Comparison of ENCODE assay signal across 10 cellular contexts in genomic region chrX:40007746-40008705, GRCh38.
A peak's percentile ranks its signal among the peaks of the same experiment; 100 is the strongest.
DNase-seq lines count a peak whose midpoint lies in the region; ATAC-seq and TF ChIP-seq lines count a peak whose summit lies in the region.
"Had no signal": no experiment of that assay in that cellular context is flagged by ENCODE, and none has a peak within 500 bp of the region (broad histone marks: within the 10 kb centered on the region; RNA-seq: fewer than 3 reads in every experiment).

No MANE protein-coding gene starts in this region.

- peaks cover 54% of the 10 kb centered on the region for H3K27me3 ChIP-seq in H9 (ENCODE audit: insufficient read depth, low read length)
- peaks cover 67% of the 10 kb centered on the region for H3K27me3 ChIP-seq in endodermal cell (ENCODE audit: control insufficient read depth, insufficient read depth, low read length, poor library complexity, severe bottlenecking)

- no peak overlapping the region for H4K91ac ChIP-seq in H9 (ENCODE audit: insufficient read length, low read depth, low read length)

- H3K27ac Mint-ChIP-seq in H9 = no peak overlapping the region
- no peak overlapping the region for H3K27ac Mint-ChIP-seq in endodermal cell
- H3K27ac Mint-ChIP-seq in neural crest cell (ENCODE audit: unreplicated experiment) = peak overlapping the region; percentile 52
- H3K27ac Mint-ChIP-seq: CD4-positive, alpha-beta T cell had no signal

- no peaks in the 10 kb centered on the region for H3K36me3 ChIP-seq in endodermal cell (ENCODE audit: control insufficient read depth, insufficient read depth, low read length)

- ATAC-seq in GM18861 (IDR thresholded peaks at IDR 0.05; ENCODE audit: unreplicated experiment) = no peak
- no peak for ATAC-seq in HG03354 (IDR thresholded peaks at IDR 0.05; ENCODE audit: poor library complexity, severe bottlenecking, unreplicated experiment)
- no peak for ATAC-seq in HG02970 (IDR thresholded peaks at IDR 0.05; ENCODE audit: low FRiP score, unreplicated experiment)

- no peak overlapping the region for H3K14ac ChIP-seq in H9 (ENCODE audit: insufficient read depth, low read length)

- H3K23me2 ChIP-seq in H9 (ENCODE audit: insufficient read length, low read depth, low read length, poor library complexity, severe bottlenecking) = peaks cover 22% of the 10 kb centered on the region

- no peak overlapping the region for H3T11ph ChIP-seq in H9 (ENCODE audit: low read length)

- H2BK15ac ChIP-seq in H9 (ENCODE audit: low read depth, low read length) = no peak overlapping the region

- TF ChIP-seq CTCF in H9 (conservative IDR thresholded peaks at IDR 0.05) (no peak), endodermal cell (conservative IDR thresholded peaks at IDR 0.05) (no peak), neural crest cell (conservative IDR thresholded peaks at IDR 0.05) (no peak)

- H3K9me3 Mint-ChIP-seq in H9 = peaks cover 62 to 64% of the 10 kb centered on the region in 2 experiments
- H3K9me3 Mint-ChIP-seq in endodermal cell = peaks cover 7% of the 10 kb centered on the region
- no peaks in the 10 kb centered on the region for H3K9me3 Mint-ChIP-seq in neural crest cell
- H3K9me3 Mint-ChIP-seq: CD4-positive, alpha-beta T cell had no signal

- H2BK20ac ChIP-seq in H9 (ENCODE audit: low read depth, low read length, poor library complexity, severe bottlenecking) = no peak overlapping the region

- H3K9ac ChIP-seq in H9 (ENCODE audit: extremely low read depth, insufficient read length, low read length) (no peak overlapping the region), endodermal cell (ENCODE audit: extremely low read depth, low read length, poor library complexity, severe bottlenecking) (no peak overlapping the region)

- no peak overlapping the region for H2AFZ ChIP-seq in H9 (ENCODE audit: low read length)

- no peak overlapping the region for H4K8ac ChIP-seq in H9 (replicated peaks; ENCODE audit: insufficient read length, low read depth, low read length)

- H3K4me3 Mint-ChIP-seq in H9 (peak overlapping the region; percentile 51 to 75), endodermal cell (peak overlapping the region; percentile 60), neural crest cell (peak overlapping the region; percentile 75)

- WGBS in H9 (ENCODE audit: extremely low coverage, insufficient read length, low lambda C conversion rate) = no CpG with 5 or more reads among the region's 49 CpGs
- WGBS in endodermal cell (ENCODE audit: insufficient coverage in 1 of 2, insufficient read length in 1 of 2), 2 experiments = 0 to 23% methylated on average over 1 to 48 of the region's 49 CpGs

- no peak overlapping the region for H3K18ac ChIP-seq in H9 (ENCODE audit: insufficient read length, low read depth, low read length)

- H3K27me3 Mint-ChIP-seq in H9 (ENCODE audit: low read depth) (peaks cover 90% of the 10 kb centered on the region), endodermal cell (ENCODE audit: insufficient read depth) (peaks cover 88% of the 10 kb centered on the region), neural crest cell (ENCODE audit: low read depth) (peaks cover 62% of the 10 kb centered on the region)

- H3K4me1 Mint-ChIP-seq in H9 = peaks cover 55 to 61% of the 10 kb centered on the region in 2 experiments
- peaks cover 56% of the 10 kb centered on the region for H3K4me1 Mint-ChIP-seq in endodermal cell
- peaks cover 70% of the 10 kb centered on the region for H3K4me1 Mint-ChIP-seq in neural crest cell

- H2BK12ac ChIP-seq in H9 (ENCODE audit: insufficient read length, low read depth, low read length) = no peak overlapping the region

- H3K4me1 ChIP-seq in H9 (ENCODE audit: insufficient read depth, low read length) (peaks cover 12% of the 10 kb centered on the region), endodermal cell (ENCODE audit: control insufficient read depth, insufficient read depth, low read length) (peaks cover 3% of the 10 kb centered on the region)

- no peaks in the 10 kb centered on the region for H3K9me3 ChIP-seq in H9 (ENCODE audit: control insufficient read depth, low read depth, low read length)
- no peaks in the 10 kb centered on the region for H3K9me3 ChIP-seq in endodermal cell (ENCODE audit: control insufficient read depth, low read length)

- H3K36me3 Mint-ChIP-seq in H9 (ENCODE audit: insufficient read depth in 1 of 3, low read depth in 3 of 3) (peaks cover 0 to 5% (median 0%) of the 10 kb centered on the region in 3 experiments; a peak in 3 of 7 replicates), endodermal cell (ENCODE audit: low read depth) (no peaks in the 10 kb centered on the region), neural crest cell (ENCODE audit: low read depth) (no peaks in the 10 kb centered on the region)

- H3K56ac ChIP-seq in H9 (ENCODE audit: insufficient read length, low read depth, low read length) = no peak overlapping the region

- H2BK120ac ChIP-seq in H9 (ENCODE audit: low read depth, low read length, poor library complexity, severe bottlenecking) = no peak overlapping the region

- H3K79me1 ChIP-seq in H9 (ENCODE audit: insufficient read depth, low read depth, low read length, poor library complexity, severe bottlenecking) = no peaks in the 10 kb centered on the region

- H4K20me1 ChIP-seq in H9 (ENCODE audit: control insufficient read depth, insufficient read depth, insufficient read length) = no peaks in the 10 kb centered on the region

- H2BK5ac ChIP-seq in H9 (ENCODE audit: insufficient read length, low read length) = no peak overlapping the region

- H3K23ac ChIP-seq in H9 (ENCODE audit: insufficient read length, low read depth, low read length) = no peak overlapping the region

- H3K27ac ChIP-seq in H9 (ENCODE audit: insufficient read length, low read depth, low read length) (no peak overlapping the region), endodermal cell (ENCODE audit: low read depth, low read length) (peak overlapping the region; percentile 76)

- H2AK5ac ChIP-seq in H9 (ENCODE audit: insufficient read length, low read length) = no peak overlapping the region

- H3K4me3 ChIP-seq in endodermal cell (ENCODE audit: low read length) = peak overlapping the region; percentile 60

- H3K4me2 ChIP-seq in H9 (ENCODE audit: insufficient read depth, insufficient read length, low read length) = peak overlapping the region; percentile 81

- no peak overlapping the region for H4K5ac ChIP-seq in H9 (ENCODE audit: insufficient read length, low read depth, low read length)

- DNase-seq in COLO668 (lab: John Stamatoyannopoulos, UW; ENCODE audit: unreplicated experiment) (peak; percentile 30), H9 (peak; percentile 45), endodermal cell (peak; percentile 81), neural crest cell (ENCODE audit: low read depth, low spot score) (no peak)
- DNase-seq: activated CD4-positive, CD25-positive, alpha-beta regulatory T cell; cortex of kidney had no signal

- no peaks in the 10 kb centered on the region for H3K79me2 ChIP-seq in H9 (ENCODE audit: insufficient read depth, low read length)

- no peak overlapping the region for H3K4ac ChIP-seq in H9 (ENCODE audit: low read depth, low read length)
